13 cellular contexts compared by ENCODE assay signal in genomic region chr4:105107105-105107856, GRCh38.
"Had no signal": no experiment of that assay in that cellular context is flagged by ENCODE, and none has a peak within 500 bp of the region (broad histone marks: within the 10 kb centered on the region; RNA-seq: fewer than 3 reads in every experiment).

No MANE protein-coding gene starts in this region.

- H3K9me3 ChIP-seq: transverse colon had no signal

- H3K36me3 ChIP-seq: transverse colon, WERI-Rb-1 had no signal

- FAIRE-seq: astrocyte had no signal

- ATAC-seq: activated CD8-positive, alpha-beta T cell treated with anti-CD3 and anti-CD28 coated beads, Interleukin-2, amount 10 ng/mL, durations not matched to agents 7 days and 5 days; activated naive CD8-positive, alpha-beta T cell treated with anti-CD3 and anti-CD28 coated beads, Interleukin-2, amount 50 U/mL, for 24 hours; stimulated activated effector memory CD8-positive, alpha-beta T cell treated with anti-CD3 and anti-CD28 coated beads, Interleukin-12 subunit alpha, Interleukin-12 subunit beta, amount 100 ng/mL, for 72 hours had no signal

- DNase-seq: activated CD4-positive, alpha-beta T cell treated with anti-CD3 and anti-CD28 coated beads for 48 hours; activated CD8-positive, alpha-beta T cell treated with anti-CD3 and anti-CD28 coated beads, Interleukin-2, amount 10 ng/mL, durations not matched to agents 7 days and 5 days; activated naive CD4-positive, alpha-beta T cell; activated naive CD8-positive, alpha-beta T cell treated with anti-CD3 and anti-CD28 coated beads, Interleukin-2, amount 50 U/mL, for 24 hours; foreskin melanocyte; islet precursor cell; naive B cell; T-helper 9 cell; transverse colon; WERI-Rb-1 had no signal

- H3K27me3 ChIP-seq: transverse colon had no signal

- H3K4me1 ChIP-seq: transverse colon had no signal

- H3K4me3 ChIP-seq: smooth muscle cell, transverse colon had no signal

- H3K27ac ChIP-seq: transverse colon, WERI-Rb-1 had no signal

- H3K4me2 ChIP-seq: smooth muscle cell had no signal
